ENCODE assay signal across 11 cellular contexts in the genomic region with DNA sequence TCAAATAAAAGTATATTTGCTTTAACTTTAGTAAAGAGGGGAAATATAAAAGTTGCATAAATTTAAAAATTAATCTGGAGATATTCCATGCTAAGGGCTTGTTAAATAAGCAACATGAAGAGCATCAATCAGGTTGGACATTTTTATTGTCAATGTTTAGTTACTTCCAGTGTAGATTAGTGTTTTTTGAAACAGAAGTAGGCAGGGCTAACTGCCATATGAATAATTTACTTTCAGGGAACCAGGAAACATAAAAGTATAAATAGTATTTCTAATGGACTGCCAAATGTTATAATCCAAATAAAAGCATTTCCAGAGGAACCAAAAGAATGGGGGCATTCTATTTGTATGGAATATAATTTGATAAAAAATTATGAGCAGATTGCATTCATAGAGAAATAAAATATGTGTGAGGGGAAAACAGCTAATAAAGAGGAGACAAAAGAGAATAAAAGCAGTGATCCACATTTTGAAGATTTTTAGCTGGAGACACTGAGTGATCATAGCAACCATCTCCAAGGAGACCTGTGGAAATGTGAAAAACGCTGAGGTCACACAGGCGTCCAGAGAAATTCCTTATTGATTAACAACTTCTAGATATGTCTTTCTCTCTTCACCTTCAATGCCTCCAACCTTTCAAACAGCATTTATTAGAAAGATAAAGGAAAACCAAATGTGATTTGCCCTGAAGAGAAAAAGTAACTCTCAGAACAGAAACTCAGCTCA.
A peak's percentile ranks its signal among the peaks of the same experiment; 100 is the strongest.
DNase-seq lines count a peak whose midpoint lies in the region; ATAC-seq and TF ChIP-seq lines count a peak whose summit lies in the region.
"Had no signal": no experiment of that assay in that cellular context is flagged by ENCODE, and none has a peak within 500 bp of the region (broad histone marks: within the 10 kb centered on the region; RNA-seq: fewer than 3 reads in every experiment).

No MANE protein-coding gene starts in this region.

- H3K36me3 ChIP-seq in ACC112 (ENCODE audit: insufficient read depth, low read length): peaks cover 4% of the 10 kb centered on the region; the same call in 1 of the 2 replicates

- CTCF ChIA-PET in WTC11 (lab: Charles Lee): no interaction called here

- H3K4me3 ChIP-seq in ACC112 (ENCODE audit: low read depth, low read length): peak overlapping the region; percentile 58

- no peak overlapping the region for H2AFZ ChIP-seq in ACC112 (ENCODE audit: low read length, unreplicated experiment)

- H3K27me3 Mint-ChIP-seq in WTC11 (ENCODE audit: low read depth): no peaks in the 10 kb centered on the region
- H3K27me3 Mint-ChIP-seq in stimulated activated naive B cell treated with anti-CD40 and anti-IgM and Interleukin-4, amounts not matched to agents 10 μg/mL and 1 μg/mL and 100 μg/mL, for 72 hours: no peaks in the 10 kb centered on the region

- H3K27me3 ChIP-seq in ACC112 (ENCODE audit: insufficient read depth, low read length): no peaks in the 10 kb centered on the region

- no peak for TF ChIP-seq CTCF in WTC11 (IDR thresholded peaks at IDR 0.05)

- no peak for ATAC-seq in WTC11
- no peak for ATAC-seq in GM18861 (IDR thresholded peaks at IDR 0.05; ENCODE audit: unreplicated experiment)
- ATAC-seq in stimulated activated naive B cell treated with anti-CD40 and anti-IgM and Interleukin-4, amounts not matched to agents 10 μg/mL and 1 μg/mL and 100 μg/mL, for 72 hours (replicated peaks): no peak
- no peak for ATAC-seq in activated CD4-positive, CD25-positive, alpha-beta regulatory T cell treated with anti-CD3 and anti-CD28 coated beads, Interleukin-2, amount 50 U/mL, for 24 hours

- H3K9me3 Mint-ChIP-seq in WTC11: peaks cover 3% of the 10 kb centered on the region
- H3K9me3 Mint-ChIP-seq in stimulated activated naive B cell treated with anti-CD40 and anti-IgM and Interleukin-4, amounts not matched to agents 10 μg/mL and 1 μg/mL and 100 μg/mL, for 72 hours: no peaks in the 10 kb centered on the region

- H3K4me1 Mint-ChIP-seq in WTC11: peaks cover 43% of the 10 kb centered on the region
- H3K4me1 Mint-ChIP-seq in stimulated activated naive B cell treated with anti-CD40 and anti-IgM and Interleukin-4, amounts not matched to agents 10 μg/mL and 1 μg/mL and 100 μg/mL, for 72 hours: peaks cover 0 to 6% of the 10 kb centered on the region in 2 donors
- H3K4me1 Mint-ChIP-seq: CD4-positive, CD25-positive, alpha-beta regulatory T cell had no signal

- POLR2A ChIA-PET in WTC11 (lab: Charles Lee): no interaction called here

- DNase-seq in LHCN-M2 (ENCODE audit: low read depth) (peak; percentile 63), WTC11 (ENCODE audit: low spot score) (no peak), iris pigment epithelial cell (ENCODE audit: low read depth) (peak; percentile 82), midbrain (lab: John Stamatoyannopoulos, UW) (no peak)
- no peak for DNase-seq in stimulated activated naive B cell treated with anti-CD40 and anti-IgM and Interleukin-4, amounts not matched to agents 10 μg/mL and 1 μg/mL and 100 μg/mL, for 72 hours
- DNase-seq: activated T-cell treated with anti-CD3 and anti-CD28 coated beads, Interleukin-2, amount 50 U/mL, for 1 hour; CD4-positive, CD25-positive, alpha-beta regulatory T cell; KG1 had no signal

- peaks cover 58% of the 10 kb centered on the region for H3K4me1 ChIP-seq in ACC112 (ENCODE audit: control insufficient read depth, insufficient read depth, low read length, unreplicated experiment)

- H3K36me3 Mint-ChIP-seq in WTC11: no peaks in the 10 kb centered on the region
- H3K36me3 Mint-ChIP-seq in stimulated activated naive B cell treated with anti-CD40 and anti-IgM and Interleukin-4, amounts not matched to agents 10 μg/mL and 1 μg/mL and 100 μg/mL, for 72 hours: no peaks in the 10 kb centered on the region
- H3K36me3 Mint-ChIP-seq: CD4-positive, CD25-positive, alpha-beta regulatory T cell had no signal

- peaks cover 65% of the 10 kb centered on the region for H3K79me2 ChIP-seq in ACC112 (ENCODE audit: control insufficient read depth, insufficient read depth, low read length, unreplicated experiment)

- H3K27ac Mint-ChIP-seq in WTC11: peak overlapping the region; percentile 75; the same call in 1 of the 2 replicates
- no peak overlapping the region for H3K27ac Mint-ChIP-seq in stimulated activated naive B cell treated with anti-CD40 and anti-IgM and Interleukin-4, amounts not matched to agents 10 μg/mL and 1 μg/mL and 100 μg/mL, for 72 hours
- H3K27ac Mint-ChIP-seq: CD4-positive, CD25-positive, alpha-beta regulatory T cell had no signal

- H3K27ac ChIP-seq in ACC112 (ENCODE audit: low read depth, low read length): peak overlapping the region; percentile 99

- H3K4me3 Mint-ChIP-seq in WTC11: no peak overlapping the region
- H3K4me3 Mint-ChIP-seq in stimulated activated naive B cell treated with anti-CD40 and anti-IgM and Interleukin-4, amounts not matched to agents 10 μg/mL and 1 μg/mL and 100 μg/mL, for 72 hours: no peak overlapping the region
- H3K4me3 Mint-ChIP-seq: CD4-positive, CD25-positive, alpha-beta regulatory T cell had no signal

TF ChIP-seq in WTC11, 78 proteins besides CTCF, POLR2A, EP300 and RAD21:
- no peak for TF ChIP-seq SMAD4 (CRISPR knock-in tag; IDR thresholded peaks at IDR 0.05)
- TF ChIP-seq, protein P1, sequence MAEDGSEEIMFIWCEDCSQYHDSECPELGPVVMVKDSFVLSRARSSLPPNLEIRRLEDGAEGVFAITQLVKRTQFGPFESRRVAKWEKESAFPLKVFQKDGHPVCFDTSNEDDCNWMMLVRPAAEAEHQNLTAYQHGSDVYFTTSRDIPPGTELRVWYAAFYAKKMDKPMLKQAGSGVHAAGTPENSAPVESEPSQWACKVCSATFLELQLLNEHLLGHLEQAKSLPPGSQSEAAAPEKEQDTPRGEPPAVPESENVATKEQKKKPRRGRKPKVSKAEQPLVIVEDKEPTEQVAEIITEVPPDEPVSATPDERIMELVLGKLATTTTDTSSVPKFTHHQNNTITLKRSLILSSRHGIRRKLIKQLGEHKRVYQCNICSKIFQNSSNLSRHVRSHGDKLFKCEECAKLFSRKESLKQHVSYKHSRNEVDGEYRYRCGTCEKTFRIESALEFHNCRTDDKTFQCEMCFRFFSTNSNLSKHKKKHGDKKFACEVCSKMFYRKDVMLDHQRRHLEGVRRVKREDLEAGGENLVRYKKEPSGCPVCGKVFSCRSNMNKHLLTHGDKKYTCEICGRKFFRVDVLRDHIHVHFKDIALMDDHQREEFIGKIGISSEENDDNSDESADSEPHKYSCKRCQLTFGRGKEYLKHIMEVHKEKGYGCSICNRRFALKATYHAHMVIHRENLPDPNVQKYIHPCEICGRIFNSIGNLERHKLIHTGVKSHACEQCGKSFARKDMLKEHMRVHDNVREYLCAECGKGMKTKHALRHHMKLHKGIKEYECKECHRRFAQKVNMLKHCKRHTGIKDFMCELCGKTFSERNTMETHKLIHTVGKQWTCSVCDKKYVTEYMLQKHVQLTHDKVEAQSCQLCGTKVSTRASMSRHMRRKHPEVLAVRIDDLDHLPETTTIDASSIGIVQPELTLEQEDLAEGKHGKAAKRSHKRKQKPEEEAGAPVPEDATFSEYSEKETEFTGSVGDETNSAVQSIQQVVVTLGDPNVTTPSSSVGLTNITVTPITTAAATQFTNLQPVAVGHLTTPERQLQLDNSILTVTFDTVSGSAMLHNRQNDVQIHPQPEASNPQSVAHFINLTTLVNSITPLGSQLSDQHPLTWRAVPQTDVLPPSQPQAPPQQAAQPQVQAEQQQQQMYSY (CRISPR knock-in tag; IDR thresholded peaks at IDR 0.05): no peak
- no peak for TF ChIP-seq FOXP1 (CRISPR knock-in tag; IDR thresholded peaks at IDR 0.05; ENCODE audit: borderline replicate concordance)
TF ChIP-seq in WTC11: peak in this region for 0.

Comparison
In these comparisons a context has a peak if more than half of its experiments do, and no peak if none do; other contexts are left out.
1. DNase-seq: peak in LHCN-M2 (single experiment) and iris pigment epithelial cell (single experiment); none in WTC11 (single experiment), midbrain (single experiment) and stimulated activated naive B cell treated with anti-CD40 and anti-IgM and Interleukin-4, amounts not matched to agents 10 μg/mL and 1 μg/mL and 100 μg/mL, for 72 hours (single experiment).